In the genomic region with DNA sequence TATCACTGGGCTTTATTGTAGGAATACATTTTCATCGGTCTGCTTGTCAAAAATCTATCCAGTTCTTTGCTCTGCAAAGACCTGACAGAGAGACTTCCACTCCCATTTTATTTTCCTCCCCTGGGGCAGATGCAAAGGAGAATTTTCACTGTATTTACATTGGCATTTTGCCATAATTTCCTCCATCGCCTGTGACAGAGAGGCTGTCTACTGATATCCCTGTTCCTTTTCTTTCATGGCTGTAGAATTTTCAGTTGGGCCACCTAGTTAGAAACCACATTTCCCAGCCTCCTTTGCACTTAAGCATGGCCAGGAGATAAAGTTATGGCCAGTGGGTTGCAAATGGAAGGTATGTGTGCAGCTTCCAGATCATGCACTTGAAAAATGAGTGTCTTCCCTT, we compare ENCODE assay signal across 17 cellular contexts.
DNase-seq lines count a peak whose midpoint lies in the region; ATAC-seq and TF ChIP-seq lines count a peak whose summit lies in the region.
"Had no signal": no experiment of that assay in that cellular context is flagged by ENCODE, and none has a peak within 500 bp of the region (broad histone marks: within the 10 kb centered on the region; RNA-seq: fewer than 3 reads in every experiment).

No MANE protein-coding gene starts in this region.

- peak; percentile 92 for DNase-seq in DMS153 treated with DMSO at 0.1 percent for 48 hours (lab: John Stamatoyannopoulos, UW; ENCODE audit: unreplicated experiment)
- peak; percentile 81 for DNase-seq in NCI-H1092 treated with DMSO at 0.1 percent for 48 hours (lab: John Stamatoyannopoulos, UW)
- DNase-seq in NCI-H2171 (lab: John Stamatoyannopoulos, UW), result peak; percentile 59
- DNase-seq in SHP77 (lab: John Stamatoyannopoulos, UW), result peak; percentile 48 to 64
- DNase-seq in esophagus squamous epithelium (lab: John Stamatoyannopoulos, UW), result no peak
- no peak for DNase-seq in GM10266 (ENCODE audit: extremely low spot score)
- no peak for DNase-seq in nucleus accumbens (lab: John Stamatoyannopoulos, UW)
- DNase-seq: activated CD8-positive, alpha-beta memory T cell treated with anti-CD3 and anti-CD28 coated beads, Interleukin-2, amount 10 ng/mL, durations not matched to agents 7 days and 5 days; activated naive CD4-positive, alpha-beta T cell; Caco-2; hippocampal formation; stimulated activated naive B cell treated with anti-CD40 and anti-IgM and Interleukin-4, amounts not matched to agents 10 μg/mL and 1 μg/mL and 100 μg/mL, for 72 hours; T-helper 1 cell had no signal

- no peaks in the 10 kb centered on the region for H3K36me3 ChIP-seq in esophagus squamous epithelium
- H3K36me3 ChIP-seq: ascending aorta had no signal

- 27 to 36% methylated on average over 2 of the region's 2 CpGs for WGBS in esophagus squamous epithelium, 2 donors

- H3K4me3 ChIP-seq in esophagus squamous epithelium, result no peak overlapping the region
- H3K4me3 ChIP-seq: ascending aorta, skin epidermis had no signal

- no peaks in the 10 kb centered on the region for H3K27me3 ChIP-seq in esophagus squamous epithelium
- H3K27me3 ChIP-seq: ascending aorta had no signal

- H3K4me1 ChIP-seq in esophagus squamous epithelium, result peaks cover 0 to 30% (median 4%) of the 10 kb centered on the region in 3 donors

- no peak for ATAC-seq in GM21717 (IDR thresholded peaks at IDR 0.05; ENCODE audit: unreplicated experiment)
- ATAC-seq: activated CD8-positive, alpha-beta memory T cell treated with anti-CD3 and anti-CD28 coated beads, Interleukin-2, amount 10 ng/mL, durations not matched to agents 7 days and 5 days; stimulated activated naive B cell treated with anti-CD40 and anti-IgM and Interleukin-4, amounts not matched to agents 10 μg/mL and 1 μg/mL and 100 μg/mL, for 72 hours; WTC11 had no signal

- no peak for TF ChIP-seq CTCF in esophagus squamous epithelium (IDR thresholded peaks at IDR 0.05)
- TF ChIP-seq CTCF in GM10266 (IDR thresholded peaks at IDR 0.05; ENCODE audit: control insufficient read depth, insufficient read depth, low read depth, missing control alignments), result no peak

- intact Hi-C loops in esophagus squamous epithelium (cut with DNase I), result no loop called here

- TF ChIP-seq POLR2A in esophagus squamous epithelium (IDR thresholded peaks at IDR 0.05), result no peak

- H3K27ac ChIP-seq in esophagus squamous epithelium, result no peak overlapping the region
- H3K27ac ChIP-seq: ascending aorta, skin epidermis had no signal

- no peaks in the 10 kb centered on the region for H3K9me3 ChIP-seq in esophagus squamous epithelium
- H3K9me3 ChIP-seq: ascending aorta, Caco-2 had no signal

Comparison
In these comparisons a context has a peak if more than half of its experiments do, and no peak if none do; other contexts are left out.
1. DNase-seq: peak in DMS153 treated with DMSO at 0.1 percent for 48 hours (single experiment), NCI-H1092 treated with DMSO at 0.1 percent for 48 hours (single experiment), NCI-H2171 (single experiment) and SHP77 (2 of 2); none in esophagus squamous epithelium (single experiment), GM10266 (single experiment) and nucleus accumbens (0 of 56).